ENCODE assay signal across 1 cellular context in genomic region chr6:30066577-30067459, GRCh38.
TF ChIP-seq lines count a peak whose summit lies in the region.

PPP1R11 (plus strand) TSS chr6:30067198; CDS start chr6:30067411, 213 bp downstream.

TF ChIP-seq in K562, 482 proteins besides CTCF, POLR2A, EP300 and RAD21 (continued from another document and continues in another):
- TF ChIP-seq ZBTB5 (IDR thresholded peaks at IDR 0.05) = no peak
- TF ChIP-seq HNRNPH1 (optimal IDR thresholded peaks at IDR 0.05; ENCODE audit: low read depth, low read length) = no peak
- peak; percentile 63 for TF ChIP-seq ZNF766 (CRISPR knock-in tag; conservative IDR thresholded peaks at IDR 0.05)
- peak in 1 of 2 experiments; percentile 29; a peak in 2 of 4 replicates for TF ChIP-seq TEAD1 (CRISPR knock-in tag; IDR thresholded peaks at IDR 0.05)
- peak; percentile 14 for TF ChIP-seq ZFP36 (IDR thresholded peaks at IDR 0.05; ENCODE audit: low read depth, low read length, partially characterized antibody)
- no peak; a peak in 2 of 4 replicates for TF ChIP-seq KDM1A (IDR thresholded peaks at IDR 0.05)
- TF ChIP-seq MAFG (tag; conservative IDR thresholded peaks at IDR 0.05) = no peak
- peak; percentile 84 to 89 for TF ChIP-seq MAZ (CRISPR knock-in tag; conservative IDR thresholded peaks at IDR 0.05 in 1 of 2, IDR thresholded peaks at IDR 0.05 in 1 of 2)
- TF ChIP-seq JUND (IDR thresholded peaks at IDR 0.05; ENCODE audit: borderline replicate concordance, low read depth, low read length) = peak; percentile 88
- TF ChIP-seq JUND (tag; IDR thresholded peaks at IDR 0.05; ENCODE audit: borderline replicate concordance, low read depth, low read length) = peak; percentile 91; the same call in 2 of the 3 replicates
- TF ChIP-seq PHF21A (IDR thresholded peaks at IDR 0.05; ENCODE audit: borderline replicate concordance, low read depth) = no peak
- TF ChIP-seq GATAD2B (IDR thresholded peaks at IDR 0.05; ENCODE audit: borderline replicate concordance) = peak; percentile 24; the same call in 1 of the 2 replicates
- TF ChIP-seq GATAD2A (IDR thresholded peaks at IDR 0.05) = no peak
- no peak for TF ChIP-seq ZNF282 (CRISPR knock-in tag; IDR thresholded peaks at IDR 0.05)
- no peak for TF ChIP-seq THRA (IDR thresholded peaks at IDR 0.05)
- peak; percentile 92 for TF ChIP-seq HNRNPLL (IDR thresholded peaks at IDR 0.05; ENCODE audit: low read depth, low read length, poor library complexity, severe bottlenecking)
- peak; percentile 97 for TF ChIP-seq VEZF1 (CRISPR knock-in tag; IDR thresholded peaks at IDR 0.05)
- peak; percentile 94 for TF ChIP-seq ATF7 (IDR thresholded peaks at IDR 0.05)
- TF ChIP-seq SMAD4 (CRISPR knock-in tag; conservative IDR thresholded peaks at IDR 0.05) = peak; percentile 94
- TF ChIP-seq ZNF41 (CRISPR knock-in tag; conservative IDR thresholded peaks at IDR 0.05) = no peak
- TF ChIP-seq FOXP4 (CRISPR knock-in tag; IDR thresholded peaks at IDR 0.05; ENCODE audit: borderline replicate concordance) = no peak; the same call in 1 of the 2 replicates
- no peak for TF ChIP-seq ZNF696 (CRISPR knock-in tag; conservative IDR thresholded peaks at IDR 0.05)
- TF ChIP-seq MXD1 (CRISPR knock-in tag; IDR thresholded peaks at IDR 0.05; ENCODE audit: borderline replicate concordance, poor library complexity, severe bottlenecking) = no peak
- TF ChIP-seq TRIM24 (IDR thresholded peaks at IDR 0.05) = peak in 1 of 2 experiments; percentile 98; a peak in 2 of 4 replicates
- peak; percentile 87 for TF ChIP-seq C11orf30 (IDR thresholded peaks at IDR 0.05; ENCODE audit: low read depth)
- TF ChIP-seq ZNF3 (CRISPR knock-in tag; IDR thresholded peaks at IDR 0.05) = no peak
- no peak for TF ChIP-seq BRCA1 (IDR thresholded peaks at IDR 0.05)
- TF ChIP-seq BRCA1 (CRISPR knock-in tag; IDR thresholded peaks at IDR 0.05) = no peak
- 0 out of 2 replicates have a peak, but pooled peaks have one; percentile 28 for TF ChIP-seq ZNF77 (CRISPR knock-in tag; IDR thresholded peaks at IDR 0.05)
- no peak for TF ChIP-seq FOXA1 (IDR thresholded peaks at IDR 0.05; ENCODE audit: borderline replicate concordance)
- no peak for TF ChIP-seq RBM22 (IDR thresholded peaks at IDR 0.05; ENCODE audit: low read depth, low read length, poor library complexity, severe bottlenecking)
- TF ChIP-seq ZFP91 (CRISPR knock-in tag; IDR thresholded peaks at IDR 0.05) = peak; percentile 58
- TF ChIP-seq ZNF644 (tag; IDR thresholded peaks at IDR 0.05; ENCODE audit: low read depth) = peak; percentile 26; the same call in 1 of the 2 replicates
- TF ChIP-seq NFE2 (IDR thresholded peaks at IDR 0.05; ENCODE audit: low read depth) = no peak; the same call in 1 of the 2 replicates
- TF ChIP-seq KAT8 (IDR thresholded peaks at IDR 0.05; ENCODE audit: low read depth) = no peak
- TF ChIP-seq YBX1 (IDR thresholded peaks at IDR 0.05) = no peak
- no peak; the same call in 1 of the 2 replicates for TF ChIP-seq KHSRP (IDR thresholded peaks at IDR 0.05)
- no peak for TF ChIP-seq U2AF1 (optimal IDR thresholded peaks at IDR 0.05; ENCODE audit: low read depth, low read length)
- no peak for TF ChIP-seq E4F1 (CRISPR knock-in tag; IDR thresholded peaks at IDR 0.05; ENCODE audit: borderline replicate concordance)
- TF ChIP-seq AFF1 (IDR thresholded peaks at IDR 0.05; ENCODE audit: low read depth in 1 of 2, partially characterized antibody in 2 of 2) = peak in 1 of 2 experiments; percentile 51
- TF ChIP-seq MTA2 (IDR thresholded peaks at IDR 0.05; ENCODE audit: low read depth) = no peak
- TF ChIP-seq ADNP (tag; IDR thresholded peaks at IDR 0.05) = no peak
- no peak for TF ChIP-seq EWSR1 (IDR thresholded peaks at IDR 0.05; ENCODE audit: borderline replicate concordance, low read depth, partially characterized antibody)
- TF ChIP-seq ZC3H4 (CRISPR knock-in tag; IDR thresholded peaks at IDR 0.05; ENCODE audit: borderline replicate concordance) = no peak
- no peak for TF ChIP-seq IRF2 (CRISPR knock-in tag; IDR thresholded peaks at IDR 0.05)
- TF ChIP-seq CREB5 (CRISPR knock-in tag; IDR thresholded peaks at IDR 0.05) = peak; percentile 0; the same call in 1 of the 2 replicates
- TF ChIP-seq CBFA2T2 (conservative IDR thresholded peaks at IDR 0.05) = no peak
- no peak for TF ChIP-seq CEBPG (CRISPR knock-in tag; IDR thresholded peaks at IDR 0.05)
- no peak for TF ChIP-seq CEBPG (tag; conservative IDR thresholded peaks at IDR 0.05 in 1 of 2, IDR thresholded peaks at IDR 0.05 in 1 of 2)
- peak; percentile 99 for TF ChIP-seq GABPA (tag; conservative IDR thresholded peaks at IDR 0.05; ENCODE audit: low read depth)
- peak; percentile 91 for TF ChIP-seq POLR2B (IDR thresholded peaks at IDR 0.05; ENCODE audit: low read depth, partially characterized antibody)
- peak; percentile 58 for TF ChIP-seq NFRKB (IDR thresholded peaks at IDR 0.05; ENCODE audit: low read depth)
- TF ChIP-seq ERF (CRISPR knock-in tag; IDR thresholded peaks at IDR 0.05) = peak; percentile 11; the same call in 1 of the 2 replicates
- no peak for TF ChIP-seq ESRRB (CRISPR knock-in tag; IDR thresholded peaks at IDR 0.05; ENCODE audit: borderline replicate concordance)
- no peak for TF ChIP-seq RAD51 (IDR thresholded peaks at IDR 0.05; ENCODE audit: borderline replicate concordance, low read depth)
